9 cellular contexts compared by ENCODE assay signal in genomic region chr4:164695650-164696049, GRCh38. TPM values are rescaled to one million over a fixed set of nuclear protein-coding genes. Genes with fewer than 3 reads are reported as not detected.
"Had no signal": no experiment of that assay in that cellular context is flagged by ENCODE, and none has a peak within 500 bp of the region (broad histone marks: within the 10 kb centered on the region; RNA-seq: fewer than 3 reads in every experiment).

No MANE protein-coding gene starts in this region.

- FAIRE-seq: HTR-8/SVneo had no signal

- DNase-seq: IMR-90, Karpas-422, KBM-7, KG1 had no signal

- H3K9ac ChIP-seq: KMS-11 had no signal

- H3K27ac ChIP-seq: HL-60, KMS-11 had no signal

- H3K4me2 ChIP-seq: KMS-11 had no signal

RNA-seq across cellular contexts. Expression of gene SMIM31, which starts 58.3 kb away (rescaled TPM):
- total RNA-seq: HT1080, IMR-90 had no signal
- polyA plus RNA-seq: IgD-negative memory B cell, IMR-90 had no signal
